Comparison of ENCODE assay signal across 30 cellular contexts in the genomic region with DNA sequence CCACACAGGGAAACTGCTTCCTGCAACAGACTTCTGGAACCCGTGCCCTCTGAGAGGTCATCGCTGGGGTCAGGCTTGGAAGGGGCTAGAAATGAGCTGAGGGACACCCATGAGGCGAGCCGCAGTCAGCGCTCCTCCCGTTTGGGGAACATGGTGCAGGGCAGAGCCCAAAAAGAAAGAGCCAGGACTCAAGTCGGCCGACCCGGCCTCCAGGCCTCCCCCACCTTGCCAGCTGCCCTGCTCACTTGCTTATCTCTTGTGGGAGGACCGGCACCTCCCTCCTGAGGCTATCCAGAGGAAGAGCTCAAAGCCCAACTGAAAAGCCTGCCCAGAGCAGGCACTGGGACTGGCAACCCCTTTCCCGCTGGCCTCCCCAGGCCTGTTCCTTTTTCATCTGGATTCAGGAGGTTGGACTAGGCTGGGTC. TPM values are rescaled to one million over a fixed set of nuclear protein-coding genes. Genes with fewer than 3 reads are reported as not detected.
DNase-seq lines count a peak whose midpoint lies in the region; ATAC-seq and TF ChIP-seq lines count a peak whose summit lies in the region.
"Had no signal": no experiment of that assay in that cellular context is flagged by ENCODE, and none has a peak within 500 bp of the region (broad histone marks: within the 10 kb centered on the region; RNA-seq: fewer than 3 reads in every experiment).

No MANE protein-coding gene starts in this region.

- H3K27me3 Mint-ChIP-seq in activated T-helper 2 cell treated with anti-CD3 and anti-CD28 coated beads, Interferon-gamma antibody, Interleukin-2, Interleukin-4, amounts not matched to agents 10 μg/mL and 5 μg/mL and 100 μg/mL, durations not matched to agents 14 hours and 24 hours and 36 hours (ENCODE audit: low read depth): peaks cover 1% of the 10 kb centered on the region
- no peaks in the 10 kb centered on the region for H3K27me3 Mint-ChIP-seq in progenitor cell of endocrine pancreas

- H3K27ac ChIP-seq in right cardiac atrium (ENCODE audit: low read length): peak overlapping the region; percentile 9
- no peak overlapping the region for H3K27ac ChIP-seq in breast epithelium
- H3K27ac ChIP-seq: KMS-11, parathyroid adenoma, sigmoid colon, uterus had no signal

- H3K4me1 ChIP-seq in right cardiac atrium (ENCODE audit: control insufficient read depth, insufficient read depth, low read length) (peaks cover 14% of the 10 kb centered on the region), breast epithelium (no peaks in the 10 kb centered on the region)
- H3K4me1 ChIP-seq: uterus had no signal

- H3K36me3 Mint-ChIP-seq in activated T-helper 2 cell treated with anti-CD3 and anti-CD28 coated beads, Interferon-gamma antibody, Interleukin-2, Interleukin-4, amounts not matched to agents 10 μg/mL and 5 μg/mL and 100 μg/mL, durations not matched to agents 14 hours and 24 hours and 36 hours (ENCODE audit: low read depth): no peaks in the 10 kb centered on the region
- peaks cover 3% of the 10 kb centered on the region for H3K36me3 Mint-ChIP-seq in progenitor cell of endocrine pancreas (ENCODE audit: insufficient read depth)
- H3K36me3 Mint-ChIP-seq: activated naive CD4-positive, alpha-beta T cell treated with anti-CD3 and anti-CD28 coated beads, Interleukin-2, amount 50 U/mL, for 72 hours; naive B cell had no signal

- 64% methylated on average over 11 of the region's 11 CpGs for WGBS in right cardiac atrium

- no peaks in the 10 kb centered on the region for H3K9me3 Mint-ChIP-seq in activated T-helper 2 cell treated with anti-CD3 and anti-CD28 coated beads, Interferon-gamma antibody, Interleukin-2, Interleukin-4, amounts not matched to agents 10 μg/mL and 5 μg/mL and 100 μg/mL, durations not matched to agents 14 hours and 24 hours and 36 hours
- H3K9me3 Mint-ChIP-seq in progenitor cell of endocrine pancreas (ENCODE audit: low read depth): no peaks in the 10 kb centered on the region
- H3K9me3 Mint-ChIP-seq: activated naive CD4-positive, alpha-beta T cell treated with anti-CD3 and anti-CD28 coated beads, Interleukin-2, amount 50 U/mL, for 72 hours; activated T-cell treated with anti-CD3 and anti-CD28 coated beads, Interleukin-2, amount 50 U/mL, for 72 hours; CD4-positive, alpha-beta T cell; naive B cell had no signal

- H3K27me3 ChIP-seq in H7 (ENCODE audit: control insufficient read depth, insufficient read depth, low read length) (no peaks in the 10 kb centered on the region), right cardiac atrium (ENCODE audit: control insufficient read depth, insufficient read depth) (no peaks in the 10 kb centered on the region), breast epithelium (peaks cover 0 to 3% of the 10 kb centered on the region in 2 donors)
- H3K27me3 ChIP-seq: uterus had no signal

- ATAC-seq in right cardiac atrium (no peak), GM19328 (IDR thresholded peaks at IDR 0.05; ENCODE audit: unreplicated experiment) (no peak)
- ATAC-seq: activated CD4-positive, CD25-positive, alpha-beta regulatory T cell treated with anti-CD3 and anti-CD28 coated beads, Interleukin-2, amount 50 U/mL, for 24 hours; activated naive CD4-positive, alpha-beta T cell treated with anti-CD3 and anti-CD28 coated beads, Interleukin-2, amount 50 U/mL, for 72 hours; activated T-cell treated with anti-CD3 and anti-CD28 coated beads, Interleukin-2, amount 50 U/mL, for 72 hours had no signal

- H3K9me3 ChIP-seq in right cardiac atrium (ENCODE audit: control insufficient read depth, low read length) (no peaks in the 10 kb centered on the region), breast epithelium (no peaks in the 10 kb centered on the region)
- H3K9me3 ChIP-seq: sigmoid colon, uterus had no signal

- DNase-seq in H7 (peak; percentile 24), right cardiac atrium (peak in 1 of 3 donors; percentile 70), progenitor cell of endocrine pancreas (ENCODE audit: low spot score, unreplicated experiment) (no peak), breast epithelium (ENCODE audit: low spot score in 2 of 2) (no peak), medulla oblongata (ENCODE audit: extremely low spot score) (no peak)
- DNase-seq in activated T-helper 2 cell treated with anti-CD3 and anti-CD28 coated beads, Interferon-gamma antibody, Interleukin-2, Interleukin-4, amounts not matched to agents 10 μg/mL and 5 μg/mL and 100 μg/mL, durations not matched to agents 14 hours and 24 hours and 36 hours (ENCODE audit: low spot score): peak; percentile 2
- DNase-seq: activated T-cell treated with anti-CD3 and anti-CD28 coated beads, Interleukin-2, amount 50 U/mL, for 72 hours; CD4-positive, alpha-beta T cell; cerebellar nuclear complex; effector CD4-positive, alpha-beta T cell; erythroblast; foreskin melanocyte; HCEC 1CT; mesenchymal stem cell; MV-4-11; naive B cell; NCI-H2171; NCI-H524 treated with DMSO at 0.1 percent for 48 hours; RPMI8226; sigmoid colon; uterus had no signal

- no peak overlapping the region for H3K4me3 Mint-ChIP-seq in activated T-helper 2 cell treated with anti-CD3 and anti-CD28 coated beads, Interferon-gamma antibody, Interleukin-2, Interleukin-4, amounts not matched to agents 10 μg/mL and 5 μg/mL and 100 μg/mL, durations not matched to agents 14 hours and 24 hours and 36 hours (ENCODE audit: low read depth)
- H3K4me3 Mint-ChIP-seq in progenitor cell of endocrine pancreas (ENCODE audit: low read depth): no peak overlapping the region
- H3K4me3 Mint-ChIP-seq: activated T-cell treated with anti-CD3 and anti-CD28 coated beads, Interleukin-2, amount 50 U/mL, for 72 hours; CD4-positive, alpha-beta T cell had no signal

- TF ChIP-seq CTCF in progenitor cell of endocrine pancreas (IDR thresholded peaks at IDR 0.05; ENCODE audit: unreplicated experiment) (no peak), breast epithelium (IDR thresholded peaks at IDR 0.05) (no peak)

- H3K27ac Mint-ChIP-seq in activated T-helper 2 cell treated with anti-CD3 and anti-CD28 coated beads, Interferon-gamma antibody, Interleukin-2, Interleukin-4, amounts not matched to agents 10 μg/mL and 5 μg/mL and 100 μg/mL, durations not matched to agents 14 hours and 24 hours and 36 hours: no peak overlapping the region
- H3K27ac Mint-ChIP-seq in progenitor cell of endocrine pancreas: peak overlapping the region; percentile 41
- H3K27ac Mint-ChIP-seq: activated T-cell treated with anti-CD3 and anti-CD28 coated beads, Interleukin-2, amount 50 U/mL, for 72 hours; CD4-positive, alpha-beta T cell; naive B cell had no signal

- H3K36me3 ChIP-seq in H7 (replicated peaks; ENCODE audit: control insufficient read depth, insufficient read depth, low read length): no peaks in the 10 kb centered on the region
- no peaks in the 10 kb centered on the region for H3K36me3 ChIP-seq in breast epithelium
- H3K36me3 ChIP-seq: sigmoid colon, uterus had no signal

- no peak for TF ChIP-seq POLR2A in breast epithelium (IDR thresholded peaks at IDR 0.05)

- intact Hi-C loops in activated T-helper 2 cell treated with anti-CD3 and anti-CD28 coated beads, Interferon-gamma antibody, Interleukin-2, Interleukin-4, amounts not matched to agents 10 μg/mL and 5 μg/mL and 100 μg/mL, durations not matched to agents 14 hours and 24 hours and 36 hours (cut with micrococcal nuclease): no loop called here
- intact Hi-C loops in right cardiac atrium (cut with DNase I): no loop called here
- intact Hi-C loops in breast epithelium (cut with DNase I; ENCODE audit: low total_unique reads): no loop called here

- H3K4me1 Mint-ChIP-seq in activated T-helper 2 cell treated with anti-CD3 and anti-CD28 coated beads, Interferon-gamma antibody, Interleukin-2, Interleukin-4, amounts not matched to agents 10 μg/mL and 5 μg/mL and 100 μg/mL, durations not matched to agents 14 hours and 24 hours and 36 hours (ENCODE audit: low read depth): no peaks in the 10 kb centered on the region
- H3K4me1 Mint-ChIP-seq in progenitor cell of endocrine pancreas (ENCODE audit: low read depth): peaks cover 46% of the 10 kb centered on the region

- no peak overlapping the region for H3K4me3 ChIP-seq in H7 (ENCODE audit: insufficient read depth, low read depth, low read length)
- H3K4me3 ChIP-seq in right cardiac atrium (ENCODE audit: low read length): no peak overlapping the region
- H3K4me3 ChIP-seq in breast epithelium: no peak overlapping the region
- H3K4me3 ChIP-seq: sigmoid colon, uterus had no signal

RNA-seq across cellular contexts. Expression of a gene that starts 43.6 kb away (rescaled TPM):
- total RNA-seq in H7 (2014; rRNA removed; shearing (Covaris generic)): not detected in 2 replicates
- total RNA-seq in activated T-helper 2 cell treated with anti-CD3 and anti-CD28 coated beads, Interferon-gamma antibody, Interleukin-2, Interleukin-4, amounts not matched to agents 10 μg/mL and 5 μg/mL and 100 μg/mL, durations not matched to agents 14 hours and 24 hours and 36 hours: not detected in 2 replicates
- under 1 TPM in 2 of 4 donors, not detected in 2; 0.38 to 0.40 TPM for total RNA-seq in right cardiac atrium
- polyA plus RNA-seq in right cardiac atrium: 0.50 TPM
- 33.1 and 34.9 TPM in 2 replicates for total RNA-seq in progenitor cell of endocrine pancreas
- not detected for total RNA-seq in breast epithelium
- total RNA-seq: activated naive CD4-positive, alpha-beta T cell treated with anti-CD3 and anti-CD28 coated beads, Interleukin-2, amount 50 U/mL, for 72 hours; activated T-cell treated with anti-CD3 and anti-CD28 coated beads, Interleukin-2, amount 50 U/mL, for 72 hours; astrocyte; CD4-positive, alpha-beta T cell; G401; kidney epithelial cell; sigmoid colon; subcutaneous adipose tissue; uterus had no signal

RNA-seq across cellular contexts. Expression of a gene that starts 49.1 kb away (rescaled TPM):
- total RNA-seq in H7 (2014; rRNA removed; shearing (Covaris generic)): 4.2 and 5.0 TPM in 2 replicates
- total RNA-seq in activated T-helper 2 cell treated with anti-CD3 and anti-CD28 coated beads, Interferon-gamma antibody, Interleukin-2, Interleukin-4, amounts not matched to agents 10 μg/mL and 5 μg/mL and 100 μg/mL, durations not matched to agents 14 hours and 24 hours and 36 hours: 0.14 TPM in 1 of 2 replicates, not detected in the other
- total RNA-seq in right cardiac atrium (1 to 10 TPM; 4.7 to 9.6 (median 7.5) TPM), progenitor cell of endocrine pancreas (17.4 and 18.9 TPM in 2 replicates), breast epithelium (10 to 100 TPM in 1 of 3 donors, 1 to 10 TPM in 2; 8.8 to 43.2 (median 9.4) TPM)
- 8.2 TPM for polyA plus RNA-seq in right cardiac atrium
- total RNA-seq: activated naive CD4-positive, alpha-beta T cell treated with anti-CD3 and anti-CD28 coated beads, Interleukin-2, amount 50 U/mL, for 72 hours; activated T-cell treated with anti-CD3 and anti-CD28 coated beads, Interleukin-2, amount 50 U/mL, for 72 hours; CD4-positive, alpha-beta T cell; kidney epithelial cell had no signal

Comparison
In these comparisons a context has a peak if more than half of its experiments do, and no peak if none do; other contexts are left out.
1. DNase-seq: peak in H7 (single experiment) and activated T-helper 2 cell treated with anti-CD3 and anti-CD28 coated beads, Interferon-gamma antibody, Interleukin-2, Interleukin-4, amounts not matched to agents 10 μg/mL and 5 μg/mL and 100 μg/mL, durations not matched to agents 14 hours and 24 hours and 36 hours (single experiment); none in progenitor cell of endocrine pancreas (single experiment), breast epithelium (0 of 2) and medulla oblongata (single experiment).
2. RNA of a gene that starts 43.6 kb away (total RNA-seq): 33.1 to 34.9 TPM in progenitor cell of endocrine pancreas; 0.38 to 0.40 TPM in right cardiac atrium, not detected in activated T-helper 2 cell treated with anti-CD3 and anti-CD28 coated beads, Interferon-gamma antibody, Interleukin-2, Interleukin-4, amounts not matched to agents 10 μg/mL and 5 μg/mL and 100 μg/mL, durations not matched to agents 14 hours and 24 hours and 36 hours, not detected in H7 and not detected in breast epithelium; every median in the first group is over 10 times any median in the second.